ENCODE assay signal across 1 cellular context in the genomic region with DNA sequence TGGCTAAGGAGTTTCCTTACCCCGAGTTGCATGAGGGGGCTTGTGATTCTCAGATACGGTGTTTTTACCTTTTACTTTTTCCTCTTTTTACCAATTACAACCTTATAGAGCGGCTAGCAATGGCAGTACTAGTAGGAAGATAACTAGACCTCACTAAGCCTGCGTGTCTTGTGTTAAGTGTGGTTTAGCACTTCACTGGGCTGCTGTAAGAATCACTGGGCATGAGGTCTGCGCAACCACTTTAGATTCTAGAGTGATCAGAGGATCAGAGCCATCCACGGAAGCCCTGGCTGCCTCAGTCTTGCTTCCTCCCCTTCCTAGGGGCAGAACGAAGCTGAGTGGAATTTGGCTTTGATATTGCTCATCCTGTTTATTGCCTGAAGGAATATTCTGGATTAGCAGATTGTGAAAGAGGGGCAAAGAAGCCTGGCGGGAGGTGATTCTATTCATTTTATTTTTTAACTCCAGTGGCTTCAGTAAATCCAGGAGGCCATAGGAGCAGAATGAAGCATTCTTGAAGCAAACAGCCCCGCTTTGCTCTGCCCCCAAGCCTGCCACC.
TF ChIP-seq lines count a peak whose summit lies in the region.

No MANE protein-coding gene starts in this region.

TF ChIP-seq in GM12878, 131 proteins besides CTCF, POLR2A, EP300 and RAD21 (continued from another document):
- no peak for TF ChIP-seq BCL3 (IDR thresholded peaks at IDR 0.05; ENCODE audit: borderline replicate concordance, insufficient read depth, low read depth, low read length, poor library complexity, severe bottlenecking)
- no peak for TF ChIP-seq SRF (IDR thresholded peaks at IDR 0.05; ENCODE audit: low read depth in 2 of 2, low read length in 2 of 2)
- TF ChIP-seq BCLAF1 (IDR thresholded peaks at IDR 0.05) = no peak
